In the genomic region with DNA sequence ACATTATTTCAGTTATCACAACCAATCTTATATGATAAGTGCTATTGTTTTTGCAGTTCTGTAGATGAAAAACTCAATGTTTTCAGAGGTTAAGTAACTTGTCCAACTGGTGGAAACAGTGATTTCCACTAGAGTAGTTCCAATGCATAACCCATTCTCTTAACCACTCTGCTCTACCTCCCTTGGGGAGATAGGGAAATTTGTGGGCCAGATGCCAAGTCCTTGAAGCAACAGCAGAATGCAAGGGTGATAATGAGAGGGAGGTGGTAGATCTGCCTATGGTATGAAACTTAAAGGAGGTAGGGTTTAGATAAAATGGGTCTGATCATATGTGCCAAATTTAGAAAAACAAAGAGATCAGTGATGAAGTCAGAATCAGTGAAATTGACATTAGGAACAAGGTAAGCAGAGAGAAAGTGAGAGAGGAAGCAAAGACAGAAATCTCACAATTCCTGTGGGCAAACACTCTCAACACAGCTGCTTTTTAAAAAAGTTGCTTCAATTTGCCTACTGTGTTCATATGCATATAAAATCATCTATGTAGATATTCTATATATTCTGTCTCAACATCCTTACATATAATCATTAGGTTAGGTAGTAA, we compare ENCODE assay signal across 20 cellular contexts. TPM values are rescaled to one million over a fixed set of nuclear protein-coding genes. Genes with fewer than 3 reads are reported as not detected.
DNase-seq lines count a peak whose midpoint lies in the region; ATAC-seq and FAIRE-seq lines count a peak whose summit lies in the region.
"Had no signal": no experiment of that assay in that cellular context is flagged by ENCODE, and none has a peak within 500 bp of the region (broad histone marks: within the 10 kb centered on the region; RNA-seq: fewer than 3 reads in every experiment).

No MANE protein-coding gene starts in this region.

- no peaks in the 10 kb centered on the region for H3K9me3 ChIP-seq in small intestine (ENCODE audit: control insufficient read depth, low read depth)
- H3K9me3 ChIP-seq: HAP-1, right atrium auricular region, tibial nerve had no signal

- ATAC-seq in HG02678 (IDR thresholded peaks at IDR 0.05; ENCODE audit: unreplicated experiment) (peak; percentile 45), GM18519 (IDR thresholded peaks at IDR 0.05; ENCODE audit: low FRiP score, unreplicated experiment) (no peak)

- no peak overlapping the region for H3K27ac ChIP-seq in small intestine (ENCODE audit: low read depth in 1 of 2, low read length in 1 of 2)
- H3K27ac ChIP-seq: right atrium auricular region, tibial nerve had no signal

- H3K36me3 ChIP-seq in small intestine (ENCODE audit: control insufficient read depth in 2 of 2, insufficient read depth in 2 of 2, low read length in 2 of 2): no peaks in the 10 kb centered on the region
- H3K36me3 ChIP-seq: HAP-1, right atrium auricular region, tibial nerve had no signal

- H3K4me3 ChIP-seq in small intestine (ENCODE audit: low read depth in 1 of 2, low read length in 2 of 2): no peak overlapping the region
- H3K4me3 ChIP-seq: HAP-1, right atrium auricular region, tibial nerve had no signal

- no peaks in the 10 kb centered on the region for H3K4me1 ChIP-seq in small intestine (ENCODE audit: control insufficient read depth in 2 of 2, insufficient read depth in 1 of 2, low read depth in 1 of 2, low read length in 1 of 2)
- H3K4me1 ChIP-seq: HAP-1, right atrium auricular region, tibial nerve had no signal

- no peak for FAIRE-seq in small intestine (lab: Jason Lieb, UNC)
- FAIRE-seq: GM18507 had no signal

- H3K27me3 ChIP-seq in small intestine (ENCODE audit: control insufficient read depth in 2 of 2, insufficient read depth in 2 of 2, low read length in 2 of 2): no peaks in the 10 kb centered on the region
- H3K27me3 ChIP-seq: right atrium auricular region, tibial nerve had no signal

- DNase-seq in NCI-H345 (lab: John Stamatoyannopoulos, UW): peak; percentile 19
- DNase-seq in NCI-H345 treated with DMSO at 0.1 percent for 48 hours (lab: John Stamatoyannopoulos, UW; ENCODE audit: unreplicated experiment): no peak
- peak; percentile 35 for DNase-seq in astrocyte of the hippocampus (ENCODE audit: low read depth, low spot score)
- peak; percentile 17 for DNase-seq in small intestine
- DNase-seq in T-helper 1 cell: no peak
- DNase-seq in activated effector memory CD4-positive, alpha-beta T cell treated with Interleukin-2 at 50 U/mL for 16 hours: no peak
- DNase-seq: activated CD4-positive, alpha-beta T cell treated with anti-CD3 and anti-CD28 coated beads, Interleukin-2, amount 50 U/mL, for 4 hours; activated T-cell treated with anti-CD3 and anti-CD28 coated beads, Interleukin-2, amount 50 U/mL, for 48 hours; GF-D8; immature natural killer cell; KG1; nephron progenitor cell; SHP77 treated with DMSO at 0.1 percent for 48 hours; stimulated activated CD8-positive, alpha-beta memory T cell treated with anti-CD3 and anti-CD28 coated beads, Interleukin-4, amount 100 ng/mL, for 48 hours had no signal

RNA-seq across cellular contexts. Expression of a gene that starts 50.5 kb away (rescaled TPM):
- 10 to 100 TPM; 20.0 to 37.1 (median 32.9) TPM for polyA plus RNA-seq in small intestine

Comparison
In these comparisons a context has a peak if more than half of its experiments do, and no peak if none do; other contexts are left out.
1. DNase-seq: peak in NCI-H345 (single experiment), astrocyte of the hippocampus (single experiment) and small intestine (single experiment); none in NCI-H345 treated with DMSO at 0.1 percent for 48 hours (single experiment), T-helper 1 cell (0 of 5) and activated effector memory CD4-positive, alpha-beta T cell treated with Interleukin-2 at 50 U/mL for 16 hours (single experiment).